11 cellular contexts compared by ENCODE assay signal in genomic region chr1:41108696-41109284, GRCh38.
DNase-seq lines count a peak whose midpoint lies in the region; ATAC-seq and TF ChIP-seq lines count a peak whose summit lies in the region.
"Had no signal": no experiment of that assay in that cellular context is flagged by ENCODE, and none has a peak within 500 bp of the region (broad histone marks: within the 10 kb centered on the region; RNA-seq: fewer than 3 reads in every experiment).

No MANE protein-coding gene starts in this region.

- H3K4me3 Mint-ChIP-seq in nephron progenitor cell = no peak overlapping the region
- H3K4me3 Mint-ChIP-seq in natural killer cell treated with Interleukin-12 subunit alpha and Interleukin-12 subunit beta and Interleukin-15 and Interleukin-18, amount 100 ng/mL, for 72 hours = no peak overlapping the region
- H3K4me3 Mint-ChIP-seq: T-helper 1 cell treated with Interleukin-12 subunit alpha and Interleukin-12 subunit beta and Interleukin-4 antibody, amounts not matched to agents 30 μg/mL and 1 μg/mL, for 36 hours had no signal

- H3K36me3 Mint-ChIP-seq in nephron progenitor cell (ENCODE audit: low read depth) = peaks cover 52% of the 10 kb centered on the region
- H3K36me3 Mint-ChIP-seq in natural killer cell treated with Interleukin-12 subunit alpha and Interleukin-12 subunit beta and Interleukin-15 and Interleukin-18, amount 100 ng/mL, for 72 hours = no peaks in the 10 kb centered on the region

- peak overlapping the region; percentile 11 for H3K4me3 ChIP-seq in ACC112 (ENCODE audit: low read depth, low read length)
- no peak overlapping the region for H3K4me3 ChIP-seq in Peyer's patch
- H3K4me3 ChIP-seq: BLaER1 treated with 17β-estradiol and CSF1 and Interleukin-3, amounts not matched to agents 10 nM and 100 nM had no signal

- no peaks in the 10 kb centered on the region for H3K9me3 Mint-ChIP-seq in nephron progenitor cell
- H3K9me3 Mint-ChIP-seq in natural killer cell treated with Interleukin-12 subunit alpha and Interleukin-12 subunit beta and Interleukin-15 and Interleukin-18, amount 100 ng/mL, for 72 hours = no peaks in the 10 kb centered on the region
- H3K9me3 Mint-ChIP-seq: T-helper 1 cell treated with Interleukin-12 subunit alpha and Interleukin-12 subunit beta and Interleukin-4 antibody, amounts not matched to agents 30 μg/mL and 1 μg/mL, for 36 hours had no signal

- peak overlapping the region; percentile 40 for H3K27ac Mint-ChIP-seq in nephron progenitor cell
- H3K27ac Mint-ChIP-seq in natural killer cell treated with Interleukin-12 subunit alpha and Interleukin-12 subunit beta and Interleukin-15 and Interleukin-18, amount 100 ng/mL, for 72 hours = peak overlapping the region in 1 of 2 donors; percentile 19
- H3K27ac Mint-ChIP-seq: T-helper 1 cell treated with Interleukin-12 subunit alpha and Interleukin-12 subunit beta and Interleukin-4 antibody, amounts not matched to agents 30 μg/mL and 1 μg/mL, for 36 hours had no signal

- DNase-seq in Peyer's patch (no peak), fibroblast of gingiva (ENCODE audit: low read depth) (peak; percentile 40), nephron progenitor cell (no peak), CD1c-positive myeloid dendritic cell (ENCODE audit: extremely low spot score) (no peak), A172 (ENCODE audit: low spot score) (no peak), NCI-H1092 (lab: John Stamatoyannopoulos, UW) (no peak)
- DNase-seq in natural killer cell treated with Interleukin-12 subunit alpha and Interleukin-12 subunit beta and Interleukin-15 and Interleukin-18, amount 100 ng/mL, for 72 hours (ENCODE audit: low spot score) = no peak
- DNase-seq: activated naive CD4-positive, alpha-beta T cell had no signal

- H3K4me1 Mint-ChIP-seq in nephron progenitor cell = peaks cover 9% of the 10 kb centered on the region
- H3K4me1 Mint-ChIP-seq in natural killer cell treated with Interleukin-12 subunit alpha and Interleukin-12 subunit beta and Interleukin-15 and Interleukin-18, amount 100 ng/mL, for 72 hours (ENCODE audit: low read depth in 2 of 2) = no peaks in the 10 kb centered on the region

- peaks cover 4% of the 10 kb centered on the region; the same call in 1 of the 2 replicates for H3K36me3 ChIP-seq in ACC112 (ENCODE audit: insufficient read depth, low read length)
- H3K36me3 ChIP-seq in Peyer's patch = peaks cover 0 to 11% (median 0%) of the 10 kb centered on the region in 3 donors

- no peak for TF ChIP-seq POLR2A in Peyer's patch (IDR thresholded peaks at IDR 0.05)

- H3K27me3 ChIP-seq in ACC112 (ENCODE audit: insufficient read depth, low read length) = no peaks in the 10 kb centered on the region
- H3K27me3 ChIP-seq in Peyer's patch = no peaks in the 10 kb centered on the region
- H3K27me3 ChIP-seq: BLaER1 treated with 17β-estradiol and CSF1 and Interleukin-3, amounts not matched to agents 10 nM and 100 nM had no signal

- H3K9me3 ChIP-seq in Peyer's patch = no peaks in the 10 kb centered on the region
- H3K9me3 ChIP-seq: BLaER1 treated with 17β-estradiol and CSF1 and Interleukin-3, amounts not matched to agents 10 nM and 100 nM had no signal

- ATAC-seq in natural killer cell treated with Interleukin-12 subunit alpha and Interleukin-12 subunit beta and Interleukin-15 and Interleukin-18, amount 100 ng/mL, for 72 hours = no peak

- TF ChIP-seq CTCF in Peyer's patch (IDR thresholded peaks at IDR 0.05) (no peak), nephron progenitor cell (IDR thresholded peaks at IDR 0.05) (no peak)

- H3K27me3 Mint-ChIP-seq in nephron progenitor cell (ENCODE audit: low read depth, poor library complexity) = no peaks in the 10 kb centered on the region
- H3K27me3 Mint-ChIP-seq in natural killer cell treated with Interleukin-12 subunit alpha and Interleukin-12 subunit beta and Interleukin-15 and Interleukin-18, amount 100 ng/mL, for 72 hours = no peaks in the 10 kb centered on the region

- H3K4me1 ChIP-seq in ACC112 (ENCODE audit: control insufficient read depth, insufficient read depth, low read length, unreplicated experiment) = peaks cover 30% of the 10 kb centered on the region
- peaks cover 0 to 16% (median 4%) of the 10 kb centered on the region in 4 donors for H3K4me1 ChIP-seq in Peyer's patch

- H3K79me2 ChIP-seq in ACC112 (ENCODE audit: control insufficient read depth, insufficient read depth, low read length, unreplicated experiment) = no peaks in the 10 kb centered on the region

- H3K27ac ChIP-seq in ACC112 (ENCODE audit: low read depth, low read length) = peak overlapping the region; percentile 95
- H3K27ac ChIP-seq in Peyer's patch = peak overlapping the region; percentile 19 to 79 (median 67)
- H3K27ac ChIP-seq: BLaER1 treated with 17β-estradiol and CSF1 and Interleukin-3, amounts not matched to agents 10 nM and 100 nM had no signal

- no peak overlapping the region for H2AFZ ChIP-seq in ACC112 (ENCODE audit: low read length, unreplicated experiment)
